2 cellular contexts compared by ENCODE assay signal in the genomic region with DNA sequence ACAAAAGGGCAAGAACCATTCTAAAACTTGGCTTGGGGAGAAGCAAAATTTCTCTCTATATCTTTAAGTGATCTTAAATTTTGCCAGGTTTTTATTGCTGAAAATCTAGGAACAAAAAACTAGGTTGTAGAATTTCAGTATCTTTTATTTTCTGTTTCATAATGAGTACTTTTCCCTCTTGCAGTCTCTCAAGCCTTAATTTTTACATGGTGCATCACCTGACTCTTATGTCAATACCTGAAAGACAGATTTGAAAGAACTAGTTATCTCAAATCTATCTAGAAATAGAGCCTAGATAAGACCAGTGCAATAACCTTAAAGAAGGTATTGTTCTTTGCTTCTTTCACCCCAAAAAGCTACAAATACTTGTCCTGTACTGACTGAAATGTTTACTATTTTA.
TF ChIP-seq lines count a peak whose summit lies in the region.

No MANE protein-coding gene starts in this region.

TF ChIP-seq in K562, 482 proteins besides CTCF, POLR2A, EP300 and RAD21:
- TF ChIP-seq XRCC3 (IDR thresholded peaks at IDR 0.05) (no peak), FOXJ2 (tag; IDR thresholded peaks at IDR 0.05) (0 out of 2 replicates have a peak, but pooled peaks have one; percentile 16)

TF ChIP-seq in SK-N-SH, 30 proteins besides CTCF, POLR2A, EP300 and RAD21 (continued from another document):
- no peak for TF ChIP-seq MXI1 (IDR thresholded peaks at IDR 0.05; ENCODE audit: low read depth, low read length)
- TF ChIP-seq GATA2 (CRISPR knock-in tag; IDR thresholded peaks at IDR 0.05): no peak
- TF ChIP-seq RXRA (IDR thresholded peaks at IDR 0.05; ENCODE audit: borderline replicate concordance, low read depth): no peak
- TF ChIP-seq NRF1 (IDR thresholded peaks at IDR 0.05; ENCODE audit: low read depth, low read length): no peak
- TF ChIP-seq FOXJ3 (CRISPR knock-in tag; IDR thresholded peaks at IDR 0.05): no peak
- TF ChIP-seq GABPA (IDR thresholded peaks at IDR 0.05; ENCODE audit: low read depth): no peak
- TF ChIP-seq POLR2AphosphoS5 (IDR thresholded peaks at IDR 0.05; ENCODE audit: low read depth, low read length): no peak
- TF ChIP-seq MAX (IDR thresholded peaks at IDR 0.05; ENCODE audit: low read depth): no peak
- TF ChIP-seq CHD2 (IDR thresholded peaks at IDR 0.05; ENCODE audit: low read length, partially characterized antibody): no peak
- TF ChIP-seq FOSL2 (IDR thresholded peaks at IDR 0.05; ENCODE audit: borderline replicate concordance, low read depth): no peak
TF ChIP-seq in SK-N-SH: peak in this region for 0.
